In the genomic region with DNA sequence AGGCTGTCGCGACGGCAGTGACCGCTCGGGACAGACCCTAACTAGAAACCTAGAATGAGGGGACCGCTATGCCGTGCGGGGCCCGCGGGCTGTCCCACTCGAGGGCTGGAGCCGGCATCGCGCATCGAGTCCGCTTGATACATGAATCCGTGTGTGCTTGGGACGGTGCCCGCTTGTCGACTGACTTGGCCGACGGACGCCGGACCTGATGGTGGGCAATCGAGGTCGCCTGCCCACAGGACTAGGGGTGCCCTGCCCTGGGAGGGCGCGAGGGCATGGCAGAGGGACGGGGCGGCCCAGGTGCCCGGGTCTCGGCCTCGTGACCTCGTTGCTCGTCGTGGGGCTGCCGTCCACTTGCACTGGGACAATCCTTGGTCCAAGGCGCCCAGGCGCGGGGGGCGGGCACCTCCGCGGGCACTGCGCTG, we compare ENCODE assay signal across 8 cellular contexts. TPM values are rescaled to one million over a fixed set of nuclear protein-coding genes. Genes with fewer than 3 reads are reported as not detected.
DNase-seq lines count a peak whose midpoint lies in the region; ATAC-seq and TF ChIP-seq lines count a peak whose summit lies in the region.

No MANE protein-coding gene starts in this region.

- H4K20me1 ChIP-seq in DND-41 (ENCODE audit: insufficient read depth, low read length), result peaks cover 42% of the 10 kb centered on the region

- DNase-seq in DND-41 (no peak), omental fat pad (ENCODE audit: low spot score) (peak; percentile 34), mucosa of gallbladder (ENCODE audit: low spot score) (no peak), GM03348 (ENCODE audit: low spot score) (no peak)
- peak; percentile 39 to 46 for DNase-seq in activated CD4-positive, alpha-beta T cell treated with anti-CD3 and anti-CD28 coated beads, Interleukin-2, amount 50 U/mL, for 4 hours

- no peaks in the 10 kb centered on the region for H3K9me3 ChIP-seq in DND-41 (ENCODE audit: insufficient read depth, low read length, severe bottlenecking)

- peak overlapping the region; percentile 100 for H3K9ac ChIP-seq in DND-41 (ENCODE audit: low read depth, low read length)

- H3K27me3 ChIP-seq in DND-41 (ENCODE audit: insufficient read depth, low read length, poor library complexity), result no peaks in the 10 kb centered on the region

- H3K27ac ChIP-seq in DND-41 (ENCODE audit: low read length), result peak overlapping the region; percentile 99

- H3K4me1 ChIP-seq in DND-41 (ENCODE audit: insufficient read depth, low read length), result peaks cover 30% of the 10 kb centered on the region

- peak overlapping the region; percentile 85 for H2AFZ ChIP-seq in DND-41 (ENCODE audit: low read depth, low read length)

- H3K4me2 ChIP-seq in DND-41 (ENCODE audit: insufficient read depth, low read length), result peak overlapping the region; percentile 94

- peak overlapping the region; percentile 36 to 74 for H3K4me3 ChIP-seq in DND-41 (ENCODE audit: low read depth in 1 of 2, low read length in 2 of 2)

- H3K36me3 ChIP-seq in DND-41 (ENCODE audit: insufficient read depth, low read length), result peaks cover 45% of the 10 kb centered on the region

- TF ChIP-seq CTCF in DND-41 (IDR thresholded peaks at IDR 0.05; ENCODE audit: borderline replicate concordance, extremely low read depth, low read length, poor library complexity, severe bottlenecking), result no peak
- TF ChIP-seq CTCF in omental fat pad (IDR thresholded peaks at IDR 0.05), result no peak

- peaks cover 78% of the 10 kb centered on the region for H3K79me2 ChIP-seq in DND-41 (ENCODE audit: insufficient read depth, low read length)

- ATAC-seq in DND-41 (ENCODE audit: insufficient read depth, low read depth), result no peak; the same call in 2 of the 3 replicates
- ATAC-seq in HG02642 (IDR thresholded peaks at IDR 0.05; ENCODE audit: poor library complexity, unreplicated experiment), result peak; percentile 2
- ATAC-seq in esophagus mucosa, result peak; percentile 0
- peak; percentile 2 for ATAC-seq in omental fat pad (ENCODE audit: low FRiP score)
- ATAC-seq in GM18861 (IDR thresholded peaks at IDR 0.05; ENCODE audit: unreplicated experiment), result no peak

RNA-seq across cellular contexts. Expression of a gene that starts 0.7 kb away (rescaled TPM):
- total RNA-seq in esophagus mucosa, result 924 TPM
- total RNA-seq in omental fat pad, result 1,000 to 10,000 TPM in 1 of 4 donors, 100 to 1,000 TPM in 3; 757 to 1,307 (median 926) TPM
- total RNA-seq in mucosa of gallbladder, result 763 TPM

Comparison
In these comparisons a context has a peak if more than half of its experiments do, and no peak if none do; other contexts are left out.
1. ATAC-seq: peak in HG02642 (single experiment), esophagus mucosa (single experiment) and omental fat pad (single experiment); none in DND-41 (single experiment) and GM18861 (single experiment).
2. DNase-seq: peak in activated CD4-positive, alpha-beta T cell treated with anti-CD3 and anti-CD28 coated beads, Interleukin-2, amount 50 U/mL, for 4 hours (2 of 2) and omental fat pad (single experiment); none in DND-41 (single experiment), mucosa of gallbladder (single experiment) and GM03348 (single experiment).